11 cellular contexts compared by ENCODE assay signal in the genomic region with DNA sequence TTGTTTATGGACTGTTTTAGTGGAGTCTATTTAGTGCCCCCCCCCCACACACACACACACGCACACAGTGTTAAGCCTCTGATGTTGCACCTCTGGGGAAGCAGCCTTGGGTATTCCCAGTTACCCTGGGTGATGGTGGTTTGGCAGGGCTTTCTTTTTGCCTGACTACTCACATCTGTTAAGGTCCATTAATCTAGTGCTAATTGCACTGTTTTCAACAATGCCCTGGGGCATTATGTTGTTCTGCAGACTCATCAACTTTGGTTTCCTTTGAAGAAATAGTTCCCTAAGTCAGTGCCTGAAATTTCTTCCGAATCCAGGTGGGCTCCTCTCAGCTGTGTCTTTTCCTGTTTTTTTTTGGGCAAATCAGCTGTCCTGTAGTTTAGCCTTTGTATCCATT. TPM values are rescaled to one million over a fixed set of nuclear protein-coding genes. Genes with fewer than 3 reads are reported as not detected.
DNase-seq lines count a peak whose midpoint lies in the region; ATAC-seq, FAIRE-seq and TF ChIP-seq lines count a peak whose summit lies in the region.
"Had no signal": no experiment of that assay in that cellular context is flagged by ENCODE, and none has a peak within 500 bp of the region (broad histone marks: within the 10 kb centered on the region; RNA-seq: fewer than 3 reads in every experiment).

No MANE protein-coding gene starts in this region.

- peaks cover 42 to 69% (median 60%) of the 10 kb centered on the region in 3 donors for H3K4me1 Mint-ChIP-seq in naive B cell

- WGBS in heart right ventricle, 2 donors = 81 to 87% methylated on average over 2 of the region's 2 CpGs

- H3K27me3 Mint-ChIP-seq in naive B cell = no peaks in the 10 kb centered on the region

- no peaks in the 10 kb centered on the region for H3K9me3 ChIP-seq in colonic mucosa
- H3K9me3 ChIP-seq in heart right ventricle = peaks cover 0 to 25% (median 10%) of the 10 kb centered on the region in 11 donors

- peaks cover 21 to 31% of the 10 kb centered on the region in 2 donors for H3K36me3 Mint-ChIP-seq in naive B cell

- H3K36me3 ChIP-seq in colonic mucosa (no peaks in the 10 kb centered on the region), heart right ventricle (peaks cover 0 to 23% (median 0%) of the 10 kb centered on the region in 9 donors)

- ATAC-seq in GM18519 (IDR thresholded peaks at IDR 0.05; ENCODE audit: low FRiP score, unreplicated experiment) (peak; percentile 80), HG02610 (IDR thresholded peaks at IDR 0.05; ENCODE audit: unreplicated experiment) (peak; percentile 98), naive B cell (ENCODE audit: low read depth in 2 of 2) (peak; percentile 52 to 58), heart right ventricle (no peak)
- ATAC-seq: HCT116 had no signal

- TF ChIP-seq POLR2A in H54 (IDR thresholded peaks at IDR 0.05; ENCODE audit: low read depth, low read length) = no peak

- peak overlapping the region in 3 of 8 donors; percentile 36 to 69 (median 39) for H3K4me3 Mint-ChIP-seq in naive B cell

- peak; percentile 90 for DNase-seq in NCI-H69 (lab: John Stamatoyannopoulos, UW)
- no peak for DNase-seq in naive B cell
- DNase-seq in posterior cingulate gyrus = no peak
- no peak for DNase-seq in H54 (ENCODE audit: insufficient read length, low spot score)
- no peak for DNase-seq in colonic mucosa
- no peak for DNase-seq in heart right ventricle
- DNase-seq: SHP77 treated with DMSO at 0.1 percent for 48 hours had no signal

- H3K4me1 ChIP-seq in colonic mucosa = no peaks in the 10 kb centered on the region
- peaks cover 0 to 17% (median 9%) of the 10 kb centered on the region in 9 donors for H3K4me1 ChIP-seq in heart right ventricle

- no peak overlapping the region for H3K9ac ChIP-seq in colonic mucosa (ENCODE audit: low read depth in 2 of 2, low read length in 2 of 2)

- H3K27ac Mint-ChIP-seq in naive B cell = peak overlapping the region; percentile 14 to 91 (median 48)

- intact Hi-C loops in posterior cingulate gyrus (cut with DNase I) (no loop called here), colonic mucosa (cut with DNase I) (no loop called here), heart right ventricle (cut with DNase I) (no loop called here)

- no peak overlapping the region for H3K4me3 ChIP-seq in colonic mucosa
- H3K4me3 ChIP-seq in heart right ventricle = no peak overlapping the region
- H3K4me3 ChIP-seq: lung had no signal

- H3K27ac ChIP-seq in colonic mucosa (no peak overlapping the region), heart right ventricle (no peak overlapping the region)

- H3K9me3 Mint-ChIP-seq in naive B cell = peaks cover 5 to 31% (median 18%) of the 10 kb centered on the region in 7 donors

- H3K27me3 ChIP-seq in colonic mucosa (no peaks in the 10 kb centered on the region), heart right ventricle (no peaks in the 10 kb centered on the region)

- TF ChIP-seq CTCF in colonic mucosa (IDR thresholded peaks at IDR 0.05) (no peak), heart right ventricle (IDR thresholded peaks at IDR 0.05) (no peak)

- no peak for FAIRE-seq in H54 (lab: Jason Lieb, UNC)

RNA-seq across cellular contexts. Expression of a gene that starts 34.7 kb away (rescaled TPM):
- polyA plus RNA-seq in naive B cell (ENCODE audit: low read depth in 6 of 6) = 10 to 100 TPM in 1 of 6 donors, 1 to 10 TPM in 5; 7.1 to 10.8 (median 7.9) TPM
- total RNA-seq in colonic mucosa = 10 to 100 TPM; 23.5 to 38.0 TPM
- total RNA-seq in heart right ventricle = 10 to 100 TPM; 10.0 to 19.9 (median 14.6) TPM
- polyA plus RNA-seq in heart right ventricle = 1 to 10 TPM; 2.2 to 2.9 TPM

Comparison
In these comparisons a context has a peak if more than half of its experiments do, and no peak if none do; other contexts are left out.
1. ATAC-seq: peak in GM18519 (single experiment), HG02610 (single experiment) and naive B cell (2 of 2); none in heart right ventricle (0 of 8).